In genomic region chr9:71911061-71911907, GRCh38 we compare ENCODE assay signal across 8 cellular contexts. TPM values are rescaled to one million over a fixed set of nuclear protein-coding genes. Genes with fewer than 3 reads are reported as not detected.
DNase-seq lines count a peak whose midpoint lies in the region; ATAC-seq, FAIRE-seq and TF ChIP-seq lines count a peak whose summit lies in the region.

Gene ABHD17B, minus strand, starts transcription at chr9:71911193. Its CDS starts 36,113 bp downstream, at chr9:71875080.
A gene with protein sequence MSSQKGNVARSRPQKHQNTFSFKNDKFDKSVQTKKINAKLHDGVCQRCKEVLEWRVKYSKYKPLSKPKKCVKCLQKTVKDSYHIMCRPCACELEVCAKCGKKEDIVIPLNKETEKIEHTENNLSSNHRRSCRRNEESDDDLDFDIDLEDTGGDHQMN (plus strand): TSS chr9:71911639. CDS start chr9:71911735, 96 bp downstream.

- peaks cover 0 to 4% of the 10 kb centered on the region in 2 donors for H3K4me1 ChIP-seq in kidney (ENCODE audit: control insufficient read depth in 1 of 2, insufficient read depth in 1 of 2, low read depth in 1 of 2, low read length in 2 of 2)

- POLR2A ChIA-PET in activated CD4-positive, alpha-beta T cell treated with anti-CD3 and anti-CD28 coated beads for 36 hours (lab: Charles Lee) = interaction anchor here (0.6 to 1.9 kb wide), 8 partner anchors 10 to 1238 kb away, joined by 3 to 10 read pairs (median 3); partner anchors contain the start of gene CEMIP2

- no peak for TF ChIP-seq CTCF in choroid plexus epithelial cell (conservative IDR thresholded peaks at IDR 0.05; ENCODE audit: low read depth, low read length)
- no peak for TF ChIP-seq CTCF in kidney (IDR thresholded peaks at IDR 0.05; ENCODE audit: borderline replicate concordance, extremely low read depth, insufficient read depth)

- ATAC-seq in HG03439 (IDR thresholded peaks at IDR 0.05; ENCODE audit: unreplicated experiment) = peak; percentile 94
- peak; percentile 94 for ATAC-seq in activated CD4-positive, alpha-beta T cell treated with anti-CD3 and anti-CD28 coated beads for 36 hours

- peak within 1 kb of the TSS; percentile 66 to 81 for H3K27ac ChIP-seq in kidney (ENCODE audit: low read depth in 2 of 2, low read length in 2 of 2)

- no peaks in the 10 kb centered on the region for H3K36me3 ChIP-seq in kidney (ENCODE audit: control insufficient read depth in 1 of 2, insufficient read depth in 2 of 2, low read length in 2 of 2)

- H3K36me3 Mint-ChIP-seq in activated CD4-positive, alpha-beta T cell treated with anti-CD3 and anti-CD28 coated beads for 36 hours (ENCODE audit: low read depth) = peaks cover 8% of the 10 kb centered on the region

- H3K4me3 ChIP-seq in choroid plexus epithelial cell (ENCODE audit: low read depth, low read length) (peak within 1 kb of the TSS; percentile 90), kidney (ENCODE audit: low read length in 2 of 2) (peak within 1 kb of the TSS; percentile 83 to 93)

- H3K9ac ChIP-seq in kidney (ENCODE audit: low read length in 2 of 2) = peak within 1 kb of the TSS; percentile 82 to 85

- FAIRE-seq in kidney (lab: Jason Lieb, UNC) = peak; percentile 99

- CTCF ChIA-PET in activated CD4-positive, alpha-beta T cell treated with anti-CD3 and anti-CD28 coated beads for 36 hours (lab: Charles Lee) = interaction anchor here (0.6 to 1.6 kb wide), 9 partner anchors 10 to 142 kb away, joined by 3 to 4 read pairs (median 3); no protein-coding TSS in a partner anchor

- H3K27me3 Mint-ChIP-seq in activated CD4-positive, alpha-beta T cell treated with anti-CD3 and anti-CD28 coated beads for 36 hours = no peaks in the 10 kb centered on the region

- H3K9me3 ChIP-seq in kidney (ENCODE audit: control insufficient read depth in 1 of 2, low read length in 2 of 2) = no peaks in the 10 kb centered on the region

- H3K27ac Mint-ChIP-seq in activated CD4-positive, alpha-beta T cell treated with anti-CD3 and anti-CD28 coated beads for 36 hours = peak within 1 kb of the TSS; percentile 94

- peak; percentile 98 for TF ChIP-seq POLR2A in GM19193 (IDR thresholded peaks at IDR 0.05; ENCODE audit: extremely low read depth, insufficient read depth, insufficient read length)

- H3K4me3 Mint-ChIP-seq in activated CD4-positive, alpha-beta T cell treated with anti-CD3 and anti-CD28 coated beads for 36 hours = peak within 1 kb of the TSS; percentile 98

- DNase-seq in AML-193 (lab: John Stamatoyannopoulos, UW) = peak; percentile 98 to 99
- peak; percentile 98 for DNase-seq in NCI-H510A treated with DMSO at 0.1 percent for 48 hours (lab: John Stamatoyannopoulos, UW)
- DNase-seq in activated CD4-positive, alpha-beta T cell treated with anti-CD3 and anti-CD28 coated beads for 36 hours = peak; percentile 98
- peak; percentile 100 for DNase-seq in choroid plexus epithelial cell (ENCODE audit: low read depth)
- peak; percentile 100 for DNase-seq in kidney
- peak; percentile 98 for DNase-seq in stimulated activated CD4-positive, alpha-beta T cell treated with anti-CD3 and anti-CD28 coated beads, Interleukin-15, amount 100 ng/mL, for 24 hours

- peaks cover 59% of the 10 kb centered on the region for H3K4me1 Mint-ChIP-seq in activated CD4-positive, alpha-beta T cell treated with anti-CD3 and anti-CD28 coated beads for 36 hours

- H3K9me3 Mint-ChIP-seq in activated CD4-positive, alpha-beta T cell treated with anti-CD3 and anti-CD28 coated beads for 36 hours (ENCODE audit: low read depth) = no peaks in the 10 kb centered on the region

- intact Hi-C loops in activated CD4-positive, alpha-beta T cell treated with anti-CD3 and anti-CD28 coated beads for 36 hours (cut with DNase I, micrococcal nuclease) = loop anchor here (1.0 to 10.0 kb wide), 15 partner anchors 52 to 1654 kb away; partner anchors contain the start of genes ZFAND5 (in 2 of the 2), CEMIP2 (in 1 of the 2), SMC5 (in 1 of the 2) and TMC1 (in 1 of the 2)
- intact Hi-C loops in kidney (cut with DNase I) = no loop called here

RNA-seq across cellular contexts. Expression of gene ABHD17B, which starts in this region (rescaled TPM):
- 10 to 100 TPM in 1 of 2 experiments, 1 to 10 TPM in 1; 9.1 to 13.3 TPM for total RNA-seq in activated CD4-positive, alpha-beta T cell treated with anti-CD3 and anti-CD28 coated beads for 36 hours
- total RNA-seq in kidney = 19.0 TPM
- polyA plus RNA-seq in kidney (ENCODE audit: insufficient read depth, low read depth, low replicate concordance) = 9.0 TPM

RNA-seq across cellular contexts. Expression of the second gene that starts in this region (rescaled TPM):
- total RNA-seq in activated CD4-positive, alpha-beta T cell treated with anti-CD3 and anti-CD28 coated beads for 36 hours = 10 to 100 TPM; 10.2 to 10.4 TPM
- total RNA-seq in kidney = 8.1 TPM
- 7.0 TPM for polyA plus RNA-seq in kidney (ENCODE audit: insufficient read depth, low read depth, low replicate concordance)

Comparison
In these comparisons a context has a peak if more than half of its experiments do, and no peak if none do; other contexts are left out.
1. Peak in every context shown above with its lines: DNase-seq, ATAC-seq, H3K4me3 ChIP-seq and H3K27ac ChIP-seq.